Comparison of ENCODE assay signal across 8 cellular contexts in the genomic region with DNA sequence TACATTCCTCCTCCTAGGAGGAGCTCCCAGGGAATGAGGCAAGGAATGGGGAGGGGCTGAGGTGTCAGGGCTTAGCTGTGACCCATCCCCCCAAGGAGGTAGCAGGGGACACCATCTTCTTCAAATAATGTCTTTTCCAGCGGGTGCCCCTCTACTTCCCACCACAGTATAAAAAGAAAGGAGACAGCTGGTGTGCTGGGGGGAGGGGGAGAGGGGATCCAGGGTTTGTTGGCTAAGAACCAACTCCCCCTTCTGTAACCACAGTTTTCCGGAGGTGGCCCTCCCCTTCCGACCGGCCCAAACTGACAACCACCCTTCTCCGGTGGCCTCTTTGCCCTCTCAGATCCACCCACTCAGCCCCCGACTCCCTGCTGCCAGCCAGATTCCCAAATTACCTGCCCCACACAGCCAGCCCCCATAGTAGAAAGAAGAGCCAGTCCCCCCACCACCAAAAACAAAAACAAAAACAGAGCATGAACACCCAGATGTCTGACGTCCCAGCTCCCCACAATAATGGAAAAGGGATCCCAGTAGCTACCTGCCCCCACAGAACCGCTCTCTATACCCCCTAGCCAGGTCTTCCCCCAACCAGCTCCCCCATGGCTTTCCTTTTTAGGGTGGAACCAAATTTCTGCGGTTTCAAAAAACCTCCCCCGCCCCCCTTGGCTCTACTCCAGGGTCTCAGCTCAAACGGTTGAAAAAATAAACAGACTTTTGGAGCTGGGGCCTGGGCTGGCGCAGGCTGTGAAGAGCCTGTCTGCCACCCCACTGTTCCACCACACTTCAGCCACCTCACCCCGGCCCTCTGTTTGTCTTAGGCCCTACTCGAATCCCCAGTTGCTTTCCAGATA. TPM values are rescaled to one million over a fixed set of nuclear protein-coding genes. Genes with fewer than 3 reads are reported as not detected.
DNase-seq lines count a peak whose midpoint lies in the region; ATAC-seq and TF ChIP-seq lines count a peak whose summit lies in the region.

No MANE protein-coding gene starts in this region.

- H4K20me1 ChIP-seq in H9 (ENCODE audit: control insufficient read depth, insufficient read depth, insufficient read length) = peaks cover 7% of the 10 kb centered on the region

- no peak overlapping the region for H2BK15ac ChIP-seq in H9 (ENCODE audit: low read depth, low read length)

- no peaks in the 10 kb centered on the region for H3K9me3 ChIP-seq in H9 (ENCODE audit: control insufficient read depth, low read depth, low read length)
- no peaks in the 10 kb centered on the region for H3K9me3 ChIP-seq in esophagus (ENCODE audit: control insufficient read depth in 2 of 2, insufficient read depth in 1 of 2, low read depth in 1 of 2, low read length in 1 of 2)
- H3K9me3 ChIP-seq in thoracic aorta = no peaks in the 10 kb centered on the region

- WGBS in H9 (ENCODE audit: extremely low coverage, insufficient read length, low lambda C conversion rate) = no CpG with 5 or more reads among the region's 14 CpGs
- WGBS in esophagus, 2 donors = 5 to 14% methylated on average over 14 of the region's 14 CpGs

- H3K4me3 ChIP-seq in esophagus (ENCODE audit: low read depth in 1 of 2, low read length in 2 of 2) = peak overlapping the region; percentile 76 to 94
- peak overlapping the region; percentile 95 for H3K4me3 ChIP-seq in thoracic aorta

- H3K4me1 Mint-ChIP-seq in H9 = peaks cover 74 to 85% of the 10 kb centered on the region in 2 experiments
- H3K4me1 Mint-ChIP-seq in nephron = peaks cover 74% of the 10 kb centered on the region

- H2BK12ac ChIP-seq in H9 (ENCODE audit: insufficient read length, low read depth, low read length) = no peak overlapping the region

- no peaks in the 10 kb centered on the region for H3K9me3 Mint-ChIP-seq in H9
- H3K9me3 Mint-ChIP-seq in nephron = no peaks in the 10 kb centered on the region

- no peak overlapping the region for H2BK5ac ChIP-seq in H9 (ENCODE audit: insufficient read length, low read length)

- no peak overlapping the region for H3K18ac ChIP-seq in H9 (ENCODE audit: insufficient read length, low read depth, low read length)

- H3K27ac Mint-ChIP-seq in H9 (peak overlapping the region; percentile 75 to 95 (median 91)), nephron (peak overlapping the region; percentile 95 to 97 (median 96))

- H4K8ac ChIP-seq in H9 (replicated peaks; ENCODE audit: insufficient read length, low read depth, low read length) = no peak overlapping the region

- no peak overlapping the region for H3K56ac ChIP-seq in H9 (ENCODE audit: insufficient read length, low read depth, low read length)

- TF ChIP-seq CTCF in H9 (conservative IDR thresholded peaks at IDR 0.05) (no peak), nephron (IDR thresholded peaks at IDR 0.05; ENCODE audit: unreplicated experiment in 3 of 3) (no peak), thoracic aorta (IDR thresholded peaks at IDR 0.05) (no peak)

- no peak overlapping the region for H2BK20ac ChIP-seq in H9 (ENCODE audit: low read depth, low read length, poor library complexity, severe bottlenecking)

- peaks cover 0 to 16% (median 14%) of the 10 kb centered on the region in 3 experiments; a peak in 5 of 7 replicates for H3K36me3 Mint-ChIP-seq in H9 (ENCODE audit: insufficient read depth in 1 of 3, low read depth in 3 of 3)
- no peaks in the 10 kb centered on the region for H3K36me3 Mint-ChIP-seq in nephron (ENCODE audit: low read depth)

- H3K4ac ChIP-seq in H9 (ENCODE audit: low read depth, low read length) = no peak overlapping the region

- H3K9ac ChIP-seq in H9 (ENCODE audit: extremely low read depth, insufficient read length, low read length) = no peak overlapping the region

- no peak overlapping the region for H2BK120ac ChIP-seq in H9 (ENCODE audit: low read depth, low read length, poor library complexity, severe bottlenecking)

- H3K36me3 ChIP-seq in esophagus (ENCODE audit: control insufficient read depth in 2 of 2, insufficient read depth in 2 of 2, low read length in 1 of 2) (peaks cover 0 to 3% of the 10 kb centered on the region in 2 donors), thoracic aorta (no peaks in the 10 kb centered on the region)

- H3K4me3 Mint-ChIP-seq in H9 (peak overlapping the region; percentile 90 to 92), nephron (peak overlapping the region; percentile 92 to 95 (median 95))

- H3K27me3 ChIP-seq in H9 (ENCODE audit: insufficient read depth, low read length) = no peaks in the 10 kb centered on the region
- H3K27me3 ChIP-seq in esophagus (ENCODE audit: control insufficient read depth in 1 of 2, insufficient read depth in 2 of 2, low read length in 2 of 2) = no peaks in the 10 kb centered on the region
- H3K27me3 ChIP-seq in thoracic aorta (replicated peaks; ENCODE audit: insufficient read depth) = no peaks in the 10 kb centered on the region

- peaks cover 28% of the 10 kb centered on the region for H3K23me2 ChIP-seq in H9 (ENCODE audit: insufficient read length, low read depth, low read length, poor library complexity, severe bottlenecking)

- no peak overlapping the region for H3K14ac ChIP-seq in H9 (ENCODE audit: insufficient read depth, low read length)

- no peak for ATAC-seq in thoracic aorta (ENCODE audit: insufficient number of reproducible peaks, low FRiP score, low read depth)
- no peak for ATAC-seq in GM21515 (IDR thresholded peaks at IDR 0.05; ENCODE audit: unreplicated experiment)

- no peak overlapping the region for H3T11ph ChIP-seq in H9 (ENCODE audit: low read length)

- H3K79me2 ChIP-seq in H9 (ENCODE audit: insufficient read depth, low read length) = peaks cover 33% of the 10 kb centered on the region; the same call in 1 of the 2 replicates

- no peaks in the 10 kb centered on the region for H3K27me3 Mint-ChIP-seq in H9 (ENCODE audit: low read depth)
- H3K27me3 Mint-ChIP-seq in nephron (ENCODE audit: low read depth) = no peaks in the 10 kb centered on the region

- no peak overlapping the region for H2AK5ac ChIP-seq in H9 (ENCODE audit: insufficient read length, low read length)

- no peak overlapping the region for H3K23ac ChIP-seq in H9 (ENCODE audit: insufficient read length, low read depth, low read length)

- no peak overlapping the region for H2AFZ ChIP-seq in H9 (ENCODE audit: low read length)

- no peak overlapping the region for H4K5ac ChIP-seq in H9 (ENCODE audit: insufficient read length, low read depth, low read length)

- DNase-seq in H9 (peak; percentile 68), NOMO-1 (lab: John Stamatoyannopoulos, UW; ENCODE audit: unreplicated experiment in 2 of 2) (peak; percentile 68 to 92), thoracic aorta (ENCODE audit: low spot score) (no peak), NCI-H1048 (lab: John Stamatoyannopoulos, UW) (no peak)
- DNase-seq in activated CD8-positive, alpha-beta memory T cell treated with anti-CD3 and anti-CD28 coated beads, Interleukin-2, amount 50 U/mL, for 4 hours = peak; percentile 79

- H3K4me2 ChIP-seq in H9 (ENCODE audit: insufficient read depth, insufficient read length, low read length) = peak overlapping the region; percentile 81

- H4K91ac ChIP-seq in H9 (ENCODE audit: insufficient read length, low read depth, low read length) = no peak overlapping the region

- peaks cover 9% of the 10 kb centered on the region for H3K79me1 ChIP-seq in H9 (ENCODE audit: insufficient read depth, low read depth, low read length, poor library complexity, severe bottlenecking)

- H3K27ac ChIP-seq in H9 (ENCODE audit: insufficient read length, low read depth, low read length) = no peak overlapping the region
- H3K27ac ChIP-seq in esophagus (ENCODE audit: low read depth in 2 of 2, low read length in 1 of 2) = peak overlapping the region; percentile 91 to 93
- H3K27ac ChIP-seq in thoracic aorta = peak overlapping the region; percentile 96 to 97

- H3K4me1 ChIP-seq in H9 (ENCODE audit: insufficient read depth, low read length) = peaks cover 13% of the 10 kb centered on the region
- H3K4me1 ChIP-seq in esophagus (ENCODE audit: control insufficient read depth in 2 of 2, insufficient read depth in 2 of 2, low read length in 1 of 2) = peaks cover 0 to 22% of the 10 kb centered on the region in 2 donors
- H3K4me1 ChIP-seq in thoracic aorta (ENCODE audit: control insufficient read depth in 1 of 2, low read depth in 2 of 2) = peaks cover 44 to 74% of the 10 kb centered on the region in 2 donors

RNA-seq across cellular contexts. Expression of a gene that starts 2.1 kb away (rescaled TPM):
- 103 and 111 TPM in 2 replicates for total RNA-seq in H9 (2021)
- 10 to 100 TPM; 15.9 to 26.6 TPM for polyA plus RNA-seq in esophagus
- 100 to 1,000 TPM; 162 to 166 TPM for total RNA-seq in thoracic aorta

RNA-seq across cellular contexts. Expression of a gene that starts 34.8 kb away (rescaled TPM):
- total RNA-seq in H9 (2021) = not detected in 2 replicates
- under 1 TPM; 0.04 to 0.08 TPM for polyA plus RNA-seq in esophagus
- total RNA-seq in thoracic aorta = not detected

RNA-seq across cellular contexts. Expression of a gene that starts 42.1 kb away (rescaled TPM):
- total RNA-seq in H9 (2021) (57.6 and 57.7 TPM in 2 replicates), thoracic aorta (10 to 100 TPM; 50.6 to 56.9 TPM)
- polyA plus RNA-seq in esophagus = 10 to 100 TPM; 11.9 to 29.6 TPM

RNA-seq across cellular contexts. Expression of a gene that starts 44.5 kb away (rescaled TPM):
- total RNA-seq in H9 (2021) = 170 and 172 TPM in 2 replicates
- polyA plus RNA-seq in esophagus = 100 to 1,000 TPM in 1 of 2 donors, 10 to 100 TPM in 1; 67.0 to 145 TPM
- 100 to 1,000 TPM; 132 to 241 TPM for total RNA-seq in thoracic aorta

Comparison
In these comparisons a context has a peak if more than half of its experiments do, and no peak if none do; other contexts are left out.
1. DNase-seq: peak in H9 (single experiment), NOMO-1 (2 of 2) and activated CD8-positive, alpha-beta memory T cell treated with anti-CD3 and anti-CD28 coated beads, Interleukin-2, amount 50 U/mL, for 4 hours (single experiment); none in thoracic aorta (single experiment) and NCI-H1048 (single experiment).